Comparison of ENCODE assay signal across 6 cellular contexts in genomic region chr20:44044712-44045111, GRCh38.
A peak's percentile ranks its signal among the peaks of the same experiment; 100 is the strongest.
DNase-seq lines count a peak whose midpoint lies in the region; ATAC-seq, FAIRE-seq and TF ChIP-seq lines count a peak whose summit lies in the region.
"Not testable (repeated sequence)": the region's sequence is repeated elsewhere in the genome, so short reads cannot be mapped to it uniquely, and the experiment has no call there.

No MANE protein-coding gene starts in this region.

- FAIRE-seq in GM18507 (lab: Jason Lieb, UNC) = peak; percentile 39
- peak; percentile 95 for FAIRE-seq in HTR-8/SVneo (lab: Jason Lieb, UNC)

- not testable (repeated sequence) for H3K4me1 ChIP-seq in foreskin keratinocyte

- H3K4me3 ChIP-seq in epithelial cell of esophagus (ENCODE audit: low read length) = not testable (repeated sequence)

- DNase-seq in ELR (ENCODE audit: low read depth) (peak; percentile 12), RPMI7951 (ENCODE audit: low read depth) (peak; percentile 29), epithelial cell of esophagus (ENCODE audit: low read depth) (peak; percentile 36), foreskin keratinocyte (peak in 1 of 2 donors; percentile 13)
- not testable (repeated sequence) for DNase-seq in GM18507 (ENCODE audit: extremely low spot score, insufficient read length, low read depth); HTR-8/SVneo (ENCODE audit: insufficient read length, low spot score)

- H3K27ac ChIP-seq in foreskin keratinocyte = not testable (repeated sequence)

- peak; percentile 69 for ATAC-seq in foreskin keratinocyte

- TF ChIP-seq CTCF in epithelial cell of esophagus (IDR thresholded peaks at IDR 0.05; ENCODE audit: insufficient read depth, low read depth, low read length, missing control alignments); foreskin keratinocyte (conservative IDR thresholded peaks at IDR 0.05): not testable (repeated sequence)

- H3K27me3 ChIP-seq in foreskin keratinocyte = peaks cover 37% of the 10 kb centered on the region
